1 cellular context compared by ENCODE assay signal in genomic region chr10:86899670-86900276, GRCh38.
TF ChIP-seq lines count a peak whose summit lies in the region.

No MANE protein-coding gene starts in this region.

TF ChIP-seq in GM23338, 12 proteins besides CTCF, POLR2A, EP300 and RAD21 (continued from another document):
- TF ChIP-seq ZNF462 (CRISPR knock-in tag; IDR thresholded peaks at IDR 0.05) (no peak), JUNB (IDR thresholded peaks at IDR 0.05; ENCODE audit: unreplicated experiment) (no peak), ZNF331 (CRISPR knock-in tag; IDR thresholded peaks at IDR 0.05; ENCODE audit: low read depth) (no peak), EZH2 (IDR thresholded peaks at IDR 0.05; ENCODE audit: low read depth, unreplicated experiment) (no peak), NANOG (IDR thresholded peaks at IDR 0.05; ENCODE audit: borderline replicate concordance) (no peak), REST (IDR thresholded peaks at IDR 0.05; ENCODE audit: unreplicated experiment) (no peak), CREB1 (CRISPR knock-in tag; IDR thresholded peaks at IDR 0.05; ENCODE audit: low read depth) (no peak), EZH2phosphoT487 (IDR thresholded peaks at IDR 0.05; ENCODE audit: unreplicated experiment) (no peak)
